10 cellular contexts compared by ENCODE assay signal in the genomic region with DNA sequence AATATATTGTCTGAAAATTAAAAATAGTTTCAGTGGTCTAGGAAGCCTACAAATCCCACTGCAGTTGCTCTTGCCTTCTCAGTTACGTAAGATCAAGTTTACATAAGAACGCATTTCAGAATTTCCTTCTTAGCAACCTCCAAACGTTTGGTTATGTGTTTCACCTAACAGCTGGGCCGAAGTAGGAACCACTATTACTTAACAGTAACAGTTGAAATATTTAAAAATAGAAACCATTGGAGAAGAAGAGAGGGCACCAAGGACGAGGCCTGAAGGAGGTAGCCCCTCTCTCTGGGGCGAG.
DNase-seq lines count a peak whose midpoint lies in the region; ATAC-seq lines count a peak whose summit lies in the region.
"Had no signal": no experiment of that assay in that cellular context is flagged by ENCODE, and none has a peak within 500 bp of the region (broad histone marks: within the 10 kb centered on the region; RNA-seq: fewer than 3 reads in every experiment).

No MANE protein-coding gene starts in this region.

- H3K9me3 Mint-ChIP-seq in CD4-positive, alpha-beta memory T cell = no peaks in the 10 kb centered on the region

- DNase-seq in CD4-positive, alpha-beta memory T cell = no peak
- DNase-seq in SIG-M5 treated with dmso at 0.1 percent for 504 hours (lab: John Stamatoyannopoulos, UW; ENCODE audit: unreplicated experiment) (peak; percentile 99), fibroblast of the conjunctiva (ENCODE audit: low read depth) (peak; percentile 13), cortex of kidney (lab: John Stamatoyannopoulos, UW) (no peak), glomerular visceral epithelial cell (ENCODE audit: extremely low spot score) (no peak)
- DNase-seq: amniotic stem cell had no signal

- POLR2A ChIA-PET in CD4-positive, alpha-beta memory T cell (lab: Charles Lee; ENCODE audit: partially characterized antibody) = no interaction called here

- CTCF ChIA-PET in CD4-positive, alpha-beta memory T cell (lab: Charles Lee; ENCODE audit: partially characterized antibody) = no interaction called here

- peaks cover 52 to 84% (median 69%) of the 10 kb centered on the region in 4 donors for H3K4me1 Mint-ChIP-seq in CD4-positive, alpha-beta memory T cell

- H3K36me3 ChIP-seq in CD4-positive, alpha-beta memory T cell (ENCODE audit: insufficient read depth, low read length) = no peaks in the 10 kb centered on the region
- H3K36me3 ChIP-seq in rectal smooth muscle tissue (ENCODE audit: control insufficient read depth, insufficient read depth, low read length) = no peaks in the 10 kb centered on the region

- peak overlapping the region in 5 of 7 donors; percentile 43 to 81 (median 62) for H3K27ac Mint-ChIP-seq in CD4-positive, alpha-beta memory T cell

- no peak overlapping the region for H3K4me3 ChIP-seq in CD4-positive, alpha-beta memory T cell (ENCODE audit: low read length in 2 of 2)
- peak overlapping the region; percentile 21 for H3K4me3 ChIP-seq in rectal smooth muscle tissue (ENCODE audit: low read length)

- H3K4me3 Mint-ChIP-seq in CD4-positive, alpha-beta memory T cell = peak overlapping the region in 4 of 8 donors; percentile 29 to 68 (median 48)

- H3K36me3 Mint-ChIP-seq in CD4-positive, alpha-beta memory T cell = no peaks in the 10 kb centered on the region

- intact Hi-C loops in CD4-positive, alpha-beta memory T cell (cut with micrococcal nuclease) = no loop called here

- no peaks in the 10 kb centered on the region for H3K27me3 ChIP-seq in CD4-positive, alpha-beta memory T cell (ENCODE audit: insufficient read depth, low read length)
- no peaks in the 10 kb centered on the region for H3K27me3 ChIP-seq in rectal smooth muscle tissue (ENCODE audit: control insufficient read depth, insufficient read depth, low read length)

- H3K27ac ChIP-seq in CD4-positive, alpha-beta memory T cell (ENCODE audit: low read depth, low read length) = no peak overlapping the region
- H3K27ac ChIP-seq in rectal smooth muscle tissue (ENCODE audit: low read depth, low read length) = peak overlapping the region; percentile 81

- no peaks in the 10 kb centered on the region for H3K27me3 Mint-ChIP-seq in CD4-positive, alpha-beta memory T cell

- peak overlapping the region; percentile 14 for H3K9ac ChIP-seq in rectal smooth muscle tissue (ENCODE audit: low read length)

- ATAC-seq in HG02798 (IDR thresholded peaks at IDR 0.05; ENCODE audit: poor library complexity, unreplicated experiment) = no peak
- ATAC-seq in GM18517 (IDR thresholded peaks at IDR 0.05; ENCODE audit: unreplicated experiment) = no peak
- ATAC-seq: SK-N-SH treated with all-trans-retinoic acid at 6 μM for 48 hours had no signal

- peaks cover 31% of the 10 kb centered on the region for H3K4me1 ChIP-seq in CD4-positive, alpha-beta memory T cell (ENCODE audit: insufficient read depth, low read length)
- peaks cover 63% of the 10 kb centered on the region for H3K4me1 ChIP-seq in rectal smooth muscle tissue (ENCODE audit: control insufficient read depth, insufficient read depth, low read length)

- no peaks in the 10 kb centered on the region for H3K9me3 ChIP-seq in CD4-positive, alpha-beta memory T cell (ENCODE audit: control insufficient read depth in 1 of 2, low read length in 2 of 2)

Comparison
In these comparisons a context has a peak if more than half of its experiments do, and no peak if none do; other contexts are left out.
1. DNase-seq: peak in SIG-M5 treated with dmso at 0.1 percent for 504 hours (single experiment) and fibroblast of the conjunctiva (single experiment); none in CD4-positive, alpha-beta memory T cell (0 of 5), cortex of kidney (single experiment) and glomerular visceral epithelial cell (single experiment).